1 cellular context compared by ENCODE assay signal in genomic region chr17:39673335-39674081, GRCh38.
TF ChIP-seq lines count a peak whose summit lies in the region.

No MANE protein-coding gene starts in this region.

TF ChIP-seq in K562, 482 proteins besides CTCF, POLR2A, EP300 and RAD21:
- TF ChIP-seq STAT6 (CRISPR knock-in tag; IDR thresholded peaks at IDR 0.05) (no peak), POLR2G (IDR thresholded peaks at IDR 0.05; ENCODE audit: low read depth, low read length) (peak; percentile 34; the same call in 1 of the 2 replicates)
TF ChIP-seq in K562: peak in this region for 1.
